Comparison of ENCODE assay signal across 16 cellular contexts in the genomic region with DNA sequence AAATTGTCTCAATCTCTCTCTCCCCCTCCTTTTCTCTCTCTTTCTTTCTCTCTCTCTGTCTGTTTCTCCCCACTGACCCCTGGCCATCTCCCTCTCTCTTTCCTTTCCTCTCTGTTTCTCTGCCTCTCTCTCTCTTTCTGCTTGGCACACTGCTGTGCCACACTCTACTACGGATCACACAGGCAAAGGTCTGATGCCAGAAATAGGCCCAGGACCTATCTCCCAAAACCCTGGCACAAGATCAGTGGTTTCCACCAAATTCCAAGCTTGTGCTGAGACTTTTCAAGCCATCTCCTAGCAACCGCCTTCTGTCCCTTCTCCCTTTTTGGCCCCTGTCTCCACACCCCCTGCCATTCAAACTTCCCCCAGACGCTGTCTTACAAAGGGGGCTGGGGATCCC.
"Had no signal": no experiment of that assay in that cellular context is flagged by ENCODE, and none has a peak within 500 bp of the region (broad histone marks: within the 10 kb centered on the region; RNA-seq: fewer than 3 reads in every experiment).

No MANE protein-coding gene starts in this region.

- H3K4me3 Mint-ChIP-seq: activated B cell treated with CpG ODN at 0.5 μM for 24 hours; activated CD8-positive, alpha-beta T cell treated with anti-CD3 and anti-CD28 coated beads, Interleukin-2, amount 10 ng/mL, durations not matched to agents 7 days and 5 days; activated naive CD8-positive, alpha-beta T cell; naive thymus-derived CD4-positive, alpha-beta T cell; stimulated activated naive CD8-positive, alpha-beta T cell treated with anti-CD3 and anti-CD28 coated beads, Interleukin-15, Interleukin-2, amounts not matched to agents 100 ng/mL and 50 ng/mL, for 24 hours had no signal

- H3K36me3 ChIP-seq: breast epithelium, SJCRH30 had no signal

- H3K27ac ChIP-seq: right lobe of liver, SJCRH30, suprapubic skin, upper lobe of right lung had no signal

- H3K27me3 Mint-ChIP-seq: activated B cell treated with CpG ODN at 0.5 μM for 24 hours, progenitor cell of endocrine pancreas had no signal

- H3K4me1 Mint-ChIP-seq: activated B cell treated with CpG ODN at 0.5 μM for 24 hours had no signal

- H3K4me3 ChIP-seq: breast epithelium, mucosa of descending colon, right lobe of liver, SJCRH30, suprapubic skin, upper lobe of right lung had no signal

- H3K27ac Mint-ChIP-seq: activated B cell treated with CpG ODN at 0.5 μM for 24 hours; activated CD8-positive, alpha-beta T cell treated with anti-CD3 and anti-CD28 coated beads, Interleukin-2, amount 10 ng/mL, durations not matched to agents 7 days and 5 days; activated naive CD8-positive, alpha-beta T cell; naive thymus-derived CD4-positive, alpha-beta T cell; progenitor cell of endocrine pancreas; stimulated activated naive CD8-positive, alpha-beta T cell treated with anti-CD3 and anti-CD28 coated beads, Interleukin-15, Interleukin-2, amounts not matched to agents 100 ng/mL and 50 ng/mL, for 24 hours had no signal

- H3K27me3 ChIP-seq: breast epithelium, right lobe of liver, SJCRH30, suprapubic skin, upper lobe of right lung had no signal

- H3K36me3 Mint-ChIP-seq: activated naive CD8-positive, alpha-beta T cell had no signal

- DNase-seq: activated B cell treated with CpG ODN at 0.5 μM for 24 hours; activated CD4-positive, alpha-beta T cell treated with anti-CD3 and anti-CD28 coated beads for 48 hours; activated CD8-positive, alpha-beta memory T cell treated with anti-CD3 and anti-CD28 coated beads, Interleukin-2, amount 50 U/mL, for 4 hours; activated CD8-positive, alpha-beta T cell treated with anti-CD3 and anti-CD28 coated beads, Interleukin-2, amount 10 ng/mL, durations not matched to agents 7 days and 5 days; activated gamma-delta T cell treated with Interleukin-2 at 50 U/mL for 16 hours; mucosa of descending colon; naive thymus-derived CD4-positive, alpha-beta T cell; right lobe of liver; SJCRH30; T-helper 2 cell; upper lobe of right lung had no signal

- H3K9me3 ChIP-seq: breast epithelium, mucosa of descending colon, right lobe of liver, SJCRH30, suprapubic skin, upper lobe of right lung had no signal

- ATAC-seq: activated CD8-positive, alpha-beta T cell treated with anti-CD3 and anti-CD28 coated beads, Interleukin-2, amount 10 ng/mL, durations not matched to agents 7 days and 5 days; mucosa of descending colon; naive thymus-derived CD4-positive, alpha-beta T cell; right lobe of liver; upper lobe of right lung had no signal

- H3K4me1 ChIP-seq: breast epithelium, right lobe of liver, SJCRH30, upper lobe of right lung had no signal

- H3K9me3 Mint-ChIP-seq: activated B cell treated with CpG ODN at 0.5 μM for 24 hours; stimulated activated naive CD8-positive, alpha-beta T cell treated with anti-CD3 and anti-CD28 coated beads, Interleukin-15, Interleukin-2, amounts not matched to agents 100 ng/mL and 50 ng/mL, for 24 hours had no signal
